ENCODE assay signal across 1 cellular context in genomic region chr2:189524746-189525145, GRCh38.
TF ChIP-seq lines count a peak whose summit lies in the region.

No MANE protein-coding gene starts in this region.

TF ChIP-seq in GM23338, 12 proteins besides CTCF, POLR2A, EP300 and RAD21 (continued from another document):
- TF ChIP-seq ZNF462 (CRISPR knock-in tag; IDR thresholded peaks at IDR 0.05): no peak
- TF ChIP-seq ZNF114 (CRISPR knock-in tag; IDR thresholded peaks at IDR 0.05): no peak
